Comparison of ENCODE assay signal across 15 cellular contexts in genomic region chr11:19519912-19520641, GRCh38.
A peak's percentile ranks its signal among the peaks of the same experiment; 100 is the strongest.
DNase-seq lines count a peak whose midpoint lies in the region; ATAC-seq and TF ChIP-seq lines count a peak whose summit lies in the region.
"Had no signal": no experiment of that assay in that cellular context is flagged by ENCODE, and none has a peak within 500 bp of the region (broad histone marks: within the 10 kb centered on the region; RNA-seq: fewer than 3 reads in every experiment).

No MANE protein-coding gene starts in this region.

- H3K36me3 Mint-ChIP-seq in nephron progenitor cell (ENCODE audit: low read depth), result no peaks in the 10 kb centered on the region
- H3K36me3 Mint-ChIP-seq: activated naive CD8-positive, alpha-beta T cell treated with anti-CD3 and anti-CD28 coated beads, Interleukin-2, amount 10 ng/mL, durations not matched to agents 7 days and 5 days; stimulated activated memory B cell treated with anti-CD40 and anti-IgM and Interleukin-4, amounts not matched to agents 10 μg/mL and 1 μg/mL and 100 μg/mL, for 72 hours had no signal

- H3K4me3 Mint-ChIP-seq in nephron progenitor cell, result no peak overlapping the region
- H3K4me3 Mint-ChIP-seq: activated naive CD8-positive, alpha-beta T cell treated with anti-CD3 and anti-CD28 coated beads, Interleukin-2, amount 10 ng/mL, durations not matched to agents 7 days and 5 days; stimulated activated memory B cell treated with anti-CD40 and anti-IgM and Interleukin-4, amounts not matched to agents 10 μg/mL and 1 μg/mL and 100 μg/mL, for 72 hours had no signal

- peaks cover 36% of the 10 kb centered on the region for H3K4me1 Mint-ChIP-seq in nephron progenitor cell
- H3K4me1 Mint-ChIP-seq: activated naive CD8-positive, alpha-beta T cell treated with anti-CD3 and anti-CD28 coated beads, Interleukin-2, amount 10 ng/mL, durations not matched to agents 7 days and 5 days had no signal

- DNase-seq in DMS79 treated with DMSO at 0.1 percent for 48 hours (lab: John Stamatoyannopoulos, UW) (peak; percentile 67), NCI-H1092 (lab: John Stamatoyannopoulos, UW) (peak; percentile 31), astrocyte of the hippocampus (ENCODE audit: low read depth, low spot score) (peak; percentile 68), nephron progenitor cell (peak; percentile 15), NK-92 (lab: John Stamatoyannopoulos, UW; ENCODE audit: unreplicated experiment) (no peak), HCEC 1CT (no peak)
- DNase-seq in stimulated activated naive CD4-positive, alpha-beta T cell (lab: John Stamatoyannopoulos, UW), result no peak
- DNase-seq: activated CD4-positive, alpha-beta T cell treated with anti-CD3 and anti-CD28 coated beads for 48 hours; activated naive CD8-positive, alpha-beta T cell treated with anti-CD3 and anti-CD28 coated beads, Interleukin-2, amount 10 ng/mL, durations not matched to agents 7 days and 5 days; activated T-cell treated with anti-CD3 and anti-CD28 coated beads for 4 hours; AML-193; NCI-H1694; small intestine had no signal

- no peak overlapping the region for H3K27ac Mint-ChIP-seq in nephron progenitor cell
- H3K27ac Mint-ChIP-seq: activated naive CD8-positive, alpha-beta T cell treated with anti-CD3 and anti-CD28 coated beads, Interleukin-2, amount 10 ng/mL, durations not matched to agents 7 days and 5 days; stimulated activated memory B cell treated with anti-CD40 and anti-IgM and Interleukin-4, amounts not matched to agents 10 μg/mL and 1 μg/mL and 100 μg/mL, for 72 hours had no signal

- no peaks in the 10 kb centered on the region for H3K9me3 Mint-ChIP-seq in nephron progenitor cell
- H3K9me3 Mint-ChIP-seq: activated naive CD8-positive, alpha-beta T cell treated with anti-CD3 and anti-CD28 coated beads, Interleukin-2, amount 10 ng/mL, durations not matched to agents 7 days and 5 days; stimulated activated memory B cell treated with anti-CD40 and anti-IgM and Interleukin-4, amounts not matched to agents 10 μg/mL and 1 μg/mL and 100 μg/mL, for 72 hours had no signal

- no peak for TF ChIP-seq CTCF in nephron progenitor cell (IDR thresholded peaks at IDR 0.05)

- no peak for ATAC-seq in GM19397 (IDR thresholded peaks at IDR 0.05; ENCODE audit: unreplicated experiment)
- ATAC-seq: stimulated activated memory B cell treated with anti-CD40 and anti-IgM and Interleukin-4, amounts not matched to agents 10 μg/mL and 1 μg/mL and 100 μg/mL, for 72 hours had no signal

- peaks cover 40% of the 10 kb centered on the region for H3K27me3 Mint-ChIP-seq in nephron progenitor cell (ENCODE audit: low read depth, poor library complexity)

Comparison
In these comparisons a context has a peak if more than half of its experiments do, and no peak if none do; other contexts are left out.
1. DNase-seq: peak in DMS79 treated with DMSO at 0.1 percent for 48 hours (single experiment), NCI-H1092 (single experiment), astrocyte of the hippocampus (single experiment) and nephron progenitor cell (single experiment); none in stimulated activated naive CD4-positive, alpha-beta T cell (0 of 6), NK-92 (single experiment) and HCEC 1CT (single experiment).